8 cellular contexts compared by ENCODE assay signal in genomic region chr11:70755410-70756158, GRCh38.
DNase-seq lines count a peak whose midpoint lies in the region; ATAC-seq and TF ChIP-seq lines count a peak whose summit lies in the region.

No MANE protein-coding gene starts in this region.

- H3K9me3 ChIP-seq in A673 (ENCODE audit: low read depth, low read length, poor library complexity, severe bottlenecking) (peaks cover 12% of the 10 kb centered on the region), spleen (peaks cover 0 to 18% (median 15%) of the 10 kb centered on the region in 8 donors)

- H3K27me3 ChIP-seq in A673 (replicated peaks; ENCODE audit: insufficient read depth, low read depth, low read length, poor library complexity) (peaks cover 14% of the 10 kb centered on the region), spleen (replicated peaks in 1 of 7) (peaks cover 0 to 28% (median 0%) of the 10 kb centered on the region in 7 donors)

- ATAC-seq in GM18861 (IDR thresholded peaks at IDR 0.05; ENCODE audit: unreplicated experiment): no peak

- DNase-seq in A673 (ENCODE audit: low spot score): peak; percentile 85
- DNase-seq in GM19238 (ENCODE audit: insufficient read length, low spot score): peak; percentile 86
- DNase-seq in NCI-H2171 (lab: John Stamatoyannopoulos, UW): peak; percentile 65
- peak; percentile 17 for DNase-seq in brain pericyte (ENCODE audit: low read depth, low spot score)
- DNase-seq in iPS-NIHi7 (ENCODE audit: extremely low spot score): peak; percentile 98
- peak; percentile 90 for DNase-seq in spleen

- H3K4me1 ChIP-seq in A673 (ENCODE audit: insufficient read depth, low read length, poor library complexity, severe bottlenecking) (no peaks in the 10 kb centered on the region), spleen (peaks cover 0 to 10% (median 6%) of the 10 kb centered on the region in 6 donors)

- H3K4me3 ChIP-seq in A673 (ENCODE audit: low read depth, low read length, poor library complexity, severe bottlenecking) (no peak overlapping the region), spleen (no peak overlapping the region)

- peak; percentile 98 for TF ChIP-seq CTCF in A673 (conservative IDR thresholded peaks at IDR 0.05; ENCODE audit: low read depth, low read length)
- TF ChIP-seq CTCF in VCaP (conservative IDR thresholded peaks at IDR 0.05): peak; percentile 99
- TF ChIP-seq CTCF in spleen (IDR thresholded peaks at IDR 0.05 in 8 of 11, conservative IDR thresholded peaks at IDR 0.05 in 3 of 11): peak; percentile 67 to 98 (median 94)

- no peaks in the 10 kb centered on the region for H3K36me3 ChIP-seq in A673 (ENCODE audit: insufficient read depth, low read length, poor library complexity, severe bottlenecking)
- no peaks in the 10 kb centered on the region for H3K36me3 ChIP-seq in spleen

- WGBS in spleen, 5 donors: 17 to 25% (median 21%) methylated on average over 20 to 37 of the region's 37 CpGs

- no TSS peak for BruUV-seq in A673 (replicated peaks; lab: Mats Ljungman, UMichigan)

- intact Hi-C loops in A673 (cut with micrococcal nuclease; ENCODE audit: unreplicated experiment) (loop anchor here (1.0 kb wide), 1 partner anchor 288 kb away; no protein-coding TSS in a partner anchor), spleen (cut with DNase I; ENCODE audit: low total_unique reads) (loop anchor here (2.0 kb wide), 1 partner anchor 289 kb away; no protein-coding TSS in a partner anchor)

- CTCF ChIA-PET in A673 (lab: Charles Lee): no interaction called here

- no peak for TF ChIP-seq POLR2A in spleen (IDR thresholded peaks at IDR 0.05)

- H3K27ac ChIP-seq in A673 (ENCODE audit: low read depth, low read length, poor library complexity, severe bottlenecking) (no peak overlapping the region), VCaP (peak overlapping the region; percentile 43; the same call in 1 of the 2 replicates), spleen (no peak overlapping the region)

- POLR2A ChIA-PET in A673 (lab: Charles Lee; ENCODE audit: low non-redundant PET): interaction anchor here (0.5 to 0.6 kb wide), 2 partner anchors 20 to 72 kb away, joined by 7 to 17 read pairs; no protein-coding TSS in a partner anchor

Comparison
In these comparisons a context has a peak if more than half of its experiments do, and no peak if none do; other contexts are left out.
1. DNase-seq: peak in every context shown above with its lines; median percentile 98 in iPS-NIHi7; 90 in spleen; 86 in GM19238; 85 in A673; 65 in NCI-H2171; 17 in brain pericyte.